In genomic region chr16:12538667-12539081, GRCh38 we compare ENCODE assay signal across 1 cellular context.
TF ChIP-seq lines count a peak whose summit lies in the region.

No MANE protein-coding gene starts in this region.

TF ChIP-seq in GM23338, 12 proteins besides CTCF, POLR2A, EP300 and RAD21 (continued from another document):
- TF ChIP-seq, protein P1, sequence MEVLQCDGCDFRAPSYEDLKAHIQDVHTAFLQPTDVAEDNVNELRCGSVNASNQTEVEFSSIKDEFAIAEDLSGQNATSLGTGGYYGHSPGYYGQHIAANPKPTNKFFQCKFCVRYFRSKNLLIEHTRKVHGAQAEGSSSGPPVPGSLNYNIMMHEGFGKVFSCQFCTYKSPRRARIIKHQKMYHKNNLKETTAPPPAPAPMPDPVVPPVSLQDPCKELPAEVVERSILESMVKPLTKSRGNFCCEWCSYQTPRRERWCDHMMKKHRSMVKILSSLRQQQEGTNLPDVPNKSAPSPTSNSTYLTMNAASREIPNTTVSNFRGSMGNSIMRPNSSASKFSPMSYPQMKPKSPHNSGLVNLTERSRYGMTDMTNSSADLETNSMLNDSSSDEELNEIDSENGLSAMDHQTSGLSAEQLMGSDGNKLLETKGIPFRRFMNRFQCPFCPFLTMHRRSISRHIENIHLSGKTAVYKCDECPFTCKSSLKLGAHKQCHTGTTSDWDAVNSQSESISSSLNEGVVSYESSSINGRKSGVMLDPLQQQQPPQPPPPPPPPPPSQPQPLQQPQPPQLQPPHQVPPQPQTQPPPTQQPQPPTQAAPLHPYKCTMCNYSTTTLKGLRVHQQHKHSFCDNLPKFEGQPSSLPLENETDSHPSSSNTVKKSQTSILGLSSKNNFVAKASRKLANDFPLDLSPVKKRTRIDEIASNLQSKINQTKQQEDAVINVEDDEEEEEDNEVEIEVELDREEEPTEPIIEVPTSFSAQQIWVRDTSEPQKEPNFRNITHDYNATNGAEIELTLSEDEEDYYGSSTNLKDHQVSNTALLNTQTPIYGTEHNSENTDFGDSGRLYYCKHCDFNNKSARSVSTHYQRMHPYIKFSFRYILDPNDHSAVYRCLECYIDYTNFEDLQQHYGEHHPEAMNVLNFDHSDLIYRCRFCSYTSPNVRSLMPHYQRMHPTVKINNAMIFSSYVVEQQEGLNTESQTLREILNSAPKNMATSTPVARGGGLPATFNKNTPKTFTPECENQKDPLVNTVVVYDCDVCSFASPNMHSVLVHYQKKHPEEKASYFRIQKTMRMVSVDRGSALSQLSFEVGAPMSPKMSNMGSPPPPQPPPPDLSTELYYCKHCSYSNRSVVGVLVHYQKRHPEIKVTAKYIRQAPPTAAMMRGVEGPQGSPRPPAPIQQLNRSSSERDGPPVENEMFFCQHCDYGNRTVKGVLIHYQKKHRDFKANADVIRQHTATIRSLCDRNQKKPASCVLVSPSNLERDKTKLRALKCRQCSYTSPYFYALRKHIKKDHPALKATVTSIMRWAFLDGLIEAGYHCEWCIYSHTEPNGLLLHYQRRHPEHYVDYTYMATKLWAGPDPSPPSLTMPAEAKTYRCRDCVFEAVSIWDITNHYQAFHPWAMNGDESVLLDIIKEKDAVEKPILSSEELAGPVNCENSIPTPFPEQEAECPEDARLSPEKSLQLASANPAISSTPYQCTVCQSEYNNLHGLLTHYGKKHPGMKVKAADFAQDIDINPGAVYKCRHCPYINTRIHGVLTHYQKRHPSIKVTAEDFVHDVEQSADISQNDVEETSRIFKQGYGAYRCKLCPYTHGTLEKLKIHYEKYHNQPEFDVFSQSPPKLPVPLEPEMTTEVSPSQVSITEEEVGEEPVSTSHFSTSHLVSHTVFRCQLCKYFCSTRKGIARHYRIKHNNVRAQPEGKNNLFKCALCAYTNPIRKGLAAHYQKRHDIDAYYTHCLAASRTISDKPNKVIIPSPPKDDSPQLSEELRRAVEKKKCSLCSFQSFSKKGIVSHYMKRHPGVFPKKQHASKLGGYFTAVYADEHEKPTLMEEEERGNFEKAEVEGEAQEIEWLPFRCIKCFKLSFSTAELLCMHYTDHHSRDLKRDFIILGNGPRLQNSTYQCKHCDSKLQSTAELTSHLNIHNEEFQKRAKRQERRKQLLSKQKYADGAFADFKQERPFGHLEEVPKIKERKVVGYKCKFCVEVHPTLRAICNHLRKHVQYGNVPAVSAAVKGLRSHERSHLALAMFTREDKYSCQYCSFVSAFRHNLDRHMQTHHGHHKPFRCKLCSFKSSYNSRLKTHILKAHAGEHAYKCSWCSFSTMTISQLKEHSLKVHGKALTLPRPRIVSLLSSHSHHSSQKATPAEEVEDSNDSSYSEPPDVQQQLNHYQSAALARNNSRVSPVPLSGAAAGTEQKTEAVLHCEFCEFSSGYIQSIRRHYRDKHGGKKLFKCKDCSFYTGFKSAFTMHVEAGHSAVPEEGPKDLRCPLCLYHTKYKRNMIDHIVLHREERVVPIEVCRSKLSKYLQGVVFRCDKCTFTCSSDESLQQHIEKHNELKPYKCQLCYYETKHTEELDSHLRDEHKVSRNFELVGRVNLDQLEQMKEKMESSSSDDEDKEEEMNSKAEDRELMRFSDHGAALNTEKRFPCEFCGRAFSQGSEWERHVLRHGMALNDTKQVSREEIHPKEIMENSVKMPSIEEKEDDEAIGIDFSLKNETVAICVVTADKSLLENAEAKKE (CRISPR knock-in tag; IDR thresholded peaks at IDR 0.05): no peak
- TF ChIP-seq JUNB (IDR thresholded peaks at IDR 0.05; ENCODE audit: unreplicated experiment) (no peak), NANOG (IDR thresholded peaks at IDR 0.05; ENCODE audit: borderline replicate concordance) (no peak), ZNF114 (CRISPR knock-in tag; IDR thresholded peaks at IDR 0.05) (no peak), EZH2phosphoT487 (IDR thresholded peaks at IDR 0.05; ENCODE audit: unreplicated experiment) (no peak), CREB1 (CRISPR knock-in tag; IDR thresholded peaks at IDR 0.05; ENCODE audit: low read depth) (no peak), REST (IDR thresholded peaks at IDR 0.05; ENCODE audit: unreplicated experiment) (no peak)
- TF ChIP-seq, protein P2, sequence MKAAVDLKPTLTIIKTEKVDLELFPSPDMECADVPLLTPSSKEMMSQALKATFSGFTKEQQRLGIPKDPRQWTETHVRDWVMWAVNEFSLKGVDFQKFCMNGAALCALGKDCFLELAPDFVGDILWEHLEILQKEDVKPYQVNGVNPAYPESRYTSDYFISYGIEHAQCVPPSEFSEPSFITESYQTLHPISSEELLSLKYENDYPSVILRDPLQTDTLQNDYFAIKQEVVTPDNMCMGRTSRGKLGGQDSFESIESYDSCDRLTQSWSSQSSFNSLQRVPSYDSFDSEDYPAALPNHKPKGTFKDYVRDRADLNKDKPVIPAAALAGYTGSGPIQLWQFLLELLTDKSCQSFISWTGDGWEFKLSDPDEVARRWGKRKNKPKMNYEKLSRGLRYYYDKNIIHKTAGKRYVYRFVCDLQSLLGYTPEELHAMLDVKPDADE (IDR thresholded peaks at IDR 0.05): no peak
